17 cellular contexts compared by ENCODE assay signal in the genomic region with DNA sequence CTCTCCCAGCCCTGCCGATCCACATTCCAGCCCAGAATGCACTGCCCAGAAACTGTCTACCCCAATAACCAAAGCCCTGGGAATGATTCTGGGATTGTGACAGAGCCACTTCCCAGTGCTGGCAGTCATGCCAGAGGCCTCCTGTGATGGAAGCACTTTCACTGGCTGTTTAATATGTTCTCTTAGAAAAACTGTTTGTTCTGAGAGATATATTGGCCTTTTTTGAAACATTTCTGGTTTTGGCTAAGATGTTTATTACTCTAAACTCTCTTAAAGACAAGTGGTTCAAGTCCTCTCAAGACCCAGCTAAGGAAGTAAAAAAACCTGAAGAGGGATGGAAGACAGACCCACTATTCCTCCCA.
DNase-seq lines count a peak whose midpoint lies in the region; ATAC-seq and TF ChIP-seq lines count a peak whose summit lies in the region.
"Had no signal": no experiment of that assay in that cellular context is flagged by ENCODE, and none has a peak within 500 bp of the region (broad histone marks: within the 10 kb centered on the region; RNA-seq: fewer than 3 reads in every experiment).

No MANE protein-coding gene starts in this region.

- H3K56ac ChIP-seq in mesendoderm (ENCODE audit: low read length), result no peak overlapping the region

- H3K4me1 Mint-ChIP-seq in brain, result peaks cover 38% of the 10 kb centered on the region
- H3K4me1 Mint-ChIP-seq: activated naive CD8-positive, alpha-beta T cell treated with anti-CD3 and anti-CD28 coated beads, Interleukin-2, amount 50 U/mL, for 24 hours; naive B cell had no signal

- H3K9ac ChIP-seq in subcutaneous abdominal adipose tissue (ENCODE audit: low read length in 5 of 5), result no peak overlapping the region
- H3K9ac ChIP-seq in mesendoderm (ENCODE audit: low read length), result no peak overlapping the region

- H3K4me3 Mint-ChIP-seq in brain, result no peak overlapping the region
- H3K4me3 Mint-ChIP-seq: activated naive CD8-positive, alpha-beta T cell treated with anti-CD3 and anti-CD28 coated beads, Interleukin-2, amount 50 U/mL, for 24 hours; naive B cell had no signal

- DNase-seq in DMS79 (lab: John Stamatoyannopoulos, UW) (peak; percentile 45), lower lobe of right lung (no peak), mesendoderm (no peak), HuH-7.5 (ENCODE audit: low spot score) (no peak), COLO829 (ENCODE audit: low spot score) (no peak), T1000 (lab: John Stamatoyannopoulos, UW) (no peak)
- DNase-seq: activated CD4-positive, alpha-beta T cell treated with anti-CD3 and anti-CD28 coated beads, Interleukin-2, amount 50 U/mL, for 4 hours; activated naive CD8-positive, alpha-beta T cell treated with anti-CD3 and anti-CD28 coated beads, Interleukin-2, amount 50 U/mL, for 24 hours; activated T-cell treated with anti-CD3 and anti-CD28 coated beads, Interleukin-2, amount 50 U/mL, for 48 hours; GOT3; naive B cell; NCI-H524 treated with DMSO at 0.1 percent for 48 hours; PC-9 had no signal

- peak; percentile 54 to 59 for ATAC-seq in lower lobe of right lung
- ATAC-seq: activated naive CD8-positive, alpha-beta T cell treated with anti-CD3 and anti-CD28 coated beads, Interleukin-2, amount 50 U/mL, for 24 hours had no signal

- H3K36me3 ChIP-seq in lower lobe of right lung (peaks cover 27% of the 10 kb centered on the region), subcutaneous abdominal adipose tissue (ENCODE audit: control insufficient read depth in 5 of 5, insufficient read depth in 5 of 5, low read length in 5 of 5) (peaks cover 6 to 22% (median 15%) of the 10 kb centered on the region in 5 donors), mesendoderm (ENCODE audit: control insufficient read depth, insufficient read depth, low read length) (no peaks in the 10 kb centered on the region)

- TF ChIP-seq CTCF in brain (conservative IDR thresholded peaks at IDR 0.05) (no peak), lower lobe of right lung (IDR thresholded peaks at IDR 0.05) (no peak)

- H3K4me1 ChIP-seq in lower lobe of right lung, result peaks cover 91% of the 10 kb centered on the region
- peaks cover 46 to 87% (median 78%) of the 10 kb centered on the region in 5 donors for H3K4me1 ChIP-seq in subcutaneous abdominal adipose tissue (ENCODE audit: control insufficient read depth in 5 of 5, insufficient read depth in 5 of 5, low read length in 5 of 5)
- no peaks in the 10 kb centered on the region for H3K4me1 ChIP-seq in mesendoderm (ENCODE audit: control insufficient read depth, low read depth, low read length)
- H3K4me1 ChIP-seq: psoas muscle had no signal

- H4K8ac ChIP-seq in mesendoderm (ENCODE audit: low read depth, low read length), result no peak overlapping the region

- H2AK5ac ChIP-seq in mesendoderm (ENCODE audit: low read length), result no peak overlapping the region

- H2BK5ac ChIP-seq in mesendoderm (ENCODE audit: low read length), result no peak overlapping the region

- no peak overlapping the region for H3K23ac ChIP-seq in mesendoderm (ENCODE audit: low read length)

- H3K36me3 Mint-ChIP-seq in brain, result peaks cover 19% of the 10 kb centered on the region

- no peaks in the 10 kb centered on the region for H3K9me3 ChIP-seq in lower lobe of right lung
- H3K9me3 ChIP-seq in subcutaneous abdominal adipose tissue (ENCODE audit: control insufficient read depth in 5 of 5, low read length in 5 of 5), result peaks cover 0 to 3% (median 0%) of the 10 kb centered on the region in 5 donors
- H3K9me3 ChIP-seq: psoas muscle had no signal

- H2BK120ac ChIP-seq in mesendoderm (ENCODE audit: low read depth, low read length), result no peak overlapping the region

- H3K27me3 Mint-ChIP-seq in brain, result no peaks in the 10 kb centered on the region

- H3K4me2 ChIP-seq in mesendoderm (ENCODE audit: low read length), result no peak overlapping the region
- H3K4me2 ChIP-seq: PC-9 had no signal

- H3K79me2 ChIP-seq in mesendoderm (ENCODE audit: control insufficient read depth, insufficient read depth, low read length), result no peaks in the 10 kb centered on the region

- no peak overlapping the region for H4K5ac ChIP-seq in mesendoderm (ENCODE audit: low read length)

- intact Hi-C loops in lower lobe of right lung (cut with DNase I), result loop anchor here (10.0 kb wide), 1 partner anchor 46 kb away; no protein-coding TSS in a partner anchor

- H3K4ac ChIP-seq in mesendoderm (ENCODE audit: low read depth, low read length), result no peak overlapping the region

- H3K27me3 ChIP-seq in lower lobe of right lung (ENCODE audit: low read depth) (no peaks in the 10 kb centered on the region), subcutaneous abdominal adipose tissue (ENCODE audit: control insufficient read depth in 5 of 5, insufficient read depth in 4 of 5, low read length in 5 of 5) (no peaks in the 10 kb centered on the region), mesendoderm (ENCODE audit: insufficient read depth, low read length, poor library complexity) (no peaks in the 10 kb centered on the region)

- peak overlapping the region; percentile 68 for H3K27ac ChIP-seq in lower lobe of right lung
- peak overlapping the region; percentile 92 for H3K27ac ChIP-seq in subcutaneous abdominal adipose tissue (ENCODE audit: low read depth, low read length)
- H3K27ac ChIP-seq in mesendoderm (ENCODE audit: low read depth, low read length), result no peak overlapping the region
- H3K27ac ChIP-seq: epithelial cell of prostate, PC-9, psoas muscle had no signal

- H2BK15ac ChIP-seq in mesendoderm (replicated peaks; ENCODE audit: low read depth), result no peak overlapping the region

- WGBS in mesendoderm (ENCODE audit: extremely low coverage, insufficient coverage, low lambda C conversion rate), result no CpG with 5 or more reads among the region's 1 CpG

- peaks cover 0 to 3% (median 0%) of the 10 kb centered on the region in 5 experiments for H3K9me3 Mint-ChIP-seq in brain
- H3K9me3 Mint-ChIP-seq: activated naive CD8-positive, alpha-beta T cell treated with anti-CD3 and anti-CD28 coated beads, Interleukin-2, amount 50 U/mL, for 24 hours had no signal

- H3K4me3 ChIP-seq in lower lobe of right lung (no peak overlapping the region), subcutaneous abdominal adipose tissue (ENCODE audit: low read depth in 1 of 5, low read length in 5 of 5) (no peak overlapping the region), mesendoderm (ENCODE audit: low read length) (no peak overlapping the region)
- H3K4me3 ChIP-seq: PC-9, psoas muscle had no signal

- H3K79me1 ChIP-seq in mesendoderm (ENCODE audit: low read length), result no peaks in the 10 kb centered on the region

- no peak overlapping the region for H3K18ac ChIP-seq in mesendoderm (ENCODE audit: low read length)

- peak overlapping the region in 4 of 5 experiments; percentile 54 to 92 (median 74) for H3K27ac Mint-ChIP-seq in brain
- H3K27ac Mint-ChIP-seq: activated naive CD8-positive, alpha-beta T cell treated with anti-CD3 and anti-CD28 coated beads, Interleukin-2, amount 50 U/mL, for 24 hours; naive B cell had no signal
